Comparison of ENCODE assay signal across 1 cellular context in the genomic region with DNA sequence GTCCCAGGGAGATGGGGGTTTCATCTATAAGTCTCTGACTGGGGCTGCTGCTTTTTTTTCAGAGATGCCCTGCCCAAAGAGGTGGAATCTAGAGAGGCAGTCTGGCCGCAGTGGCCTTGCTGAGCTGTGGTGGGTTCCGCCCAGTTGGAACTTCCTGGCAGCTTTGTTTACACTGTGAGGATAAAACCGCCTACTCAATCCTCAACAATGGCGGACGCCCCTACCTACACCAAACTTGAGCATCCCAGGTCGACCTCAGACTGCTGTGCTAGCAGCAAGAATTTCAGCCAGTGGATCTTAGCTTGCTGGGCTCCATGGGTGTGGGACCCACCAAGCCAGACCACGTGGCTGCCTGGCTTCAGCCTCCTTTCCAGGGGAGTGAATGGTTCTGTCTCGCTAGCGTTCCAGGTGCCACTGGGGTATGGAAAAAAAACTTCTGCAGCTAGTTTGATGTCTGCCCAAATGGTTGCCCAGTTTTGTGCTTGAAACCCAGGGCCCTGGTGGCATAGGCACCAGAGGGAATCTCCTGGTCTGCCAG.
TF ChIP-seq lines count a peak whose summit lies in the region.

No MANE protein-coding gene starts in this region.

TF ChIP-seq in GM23338, 12 proteins besides CTCF, POLR2A, EP300 and RAD21 (continued from another document):
- no peak for TF ChIP-seq REST (IDR thresholded peaks at IDR 0.05; ENCODE audit: unreplicated experiment)
